ENCODE assay signal across 24 cellular contexts in the genomic region with DNA sequence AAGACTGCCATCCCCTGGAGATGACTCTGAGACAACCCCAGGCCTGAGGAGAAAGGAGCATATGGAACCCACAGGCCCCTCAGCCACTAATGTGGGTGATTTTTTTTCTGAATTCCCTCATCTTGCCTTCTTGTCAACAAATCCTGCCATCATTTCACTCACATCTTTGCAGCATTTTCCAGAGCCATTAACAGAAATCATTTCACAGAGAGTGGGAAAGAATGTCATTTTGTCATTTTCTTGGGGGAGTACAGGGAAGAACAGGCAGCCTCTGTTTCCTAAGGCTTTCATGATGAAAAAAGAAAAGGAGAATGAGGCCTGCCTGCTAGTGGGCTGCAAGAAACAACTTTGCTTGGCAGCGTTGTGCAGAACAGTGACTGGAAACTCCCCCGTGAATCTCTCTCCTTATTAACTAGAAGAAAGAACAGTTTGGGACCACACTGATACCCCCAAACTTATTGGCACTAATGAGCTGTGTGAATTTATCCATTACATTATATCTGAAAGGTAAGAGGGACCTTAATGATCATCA.
"Had no signal": no experiment of that assay in that cellular context is flagged by ENCODE, and none has a peak within 500 bp of the region (broad histone marks: within the 10 kb centered on the region; RNA-seq: fewer than 3 reads in every experiment).

No MANE protein-coding gene starts in this region.

- H3K36me3 ChIP-seq: ascending aorta, brain microvascular endothelial cell, esophagus muscularis mucosa, gastrocnemius medialis, WERI-Rb-1 had no signal

- H3K27ac ChIP-seq: ascending aorta, brain microvascular endothelial cell, esophagus muscularis mucosa, foreskin keratinocyte, gastrocnemius medialis, WERI-Rb-1 had no signal

- H3K4me3 ChIP-seq: ascending aorta, esophagus muscularis mucosa, gastrocnemius medialis had no signal

- H3K4me1 ChIP-seq: ascending aorta, esophagus muscularis mucosa, foreskin keratinocyte, gastrocnemius medialis had no signal

- H3K27me3 ChIP-seq: ascending aorta, brain microvascular endothelial cell, esophagus muscularis mucosa, gastrocnemius medialis had no signal

- DNase-seq: activated B cell treated with CpG ODN at 0.5 μM for 24 hours; activated CD4-positive, alpha-beta T cell treated with anti-CD3 and anti-CD28 coated beads for 48 hours; activated CD4-positive, alpha-beta T cell treated with anti-CD3 and anti-CD28 coated beads, Interleukin-2, amount 50 U/mL, for 1 hour; activated CD4-positive, alpha-beta T cell treated with anti-CD3 and anti-CD28 coated beads, Interleukin-2, amount 50 U/mL, for 48 hours; activated CD8-positive, alpha-beta memory T cell treated with anti-CD3 and anti-CD28 coated beads for 24 hours; activated CD8-positive, alpha-beta T cell treated with anti-CD3 and anti-CD28 coated beads for 36 hours; activated effector memory CD4-positive, alpha-beta T cell treated with anti-CD3 and anti-CD28 coated beads, Interleukin-2, amount 50 U/mL, for 16 hours; activated naive CD4-positive, alpha-beta T cell treated with anti-CD3 and anti-CD28 coated beads, Interleukin-2, amount 10 ng/mL, durations not matched to agents 7 days and 5 days; activated naive CD8-positive, alpha-beta T cell treated with anti-CD3 and anti-CD28 coated beads, Interleukin-2, amount 10 ng/mL, durations not matched to agents 7 days and 5 days; activated T-cell treated with anti-CD3 and anti-CD28 coated beads, Interleukin-2, amount 50 U/mL, for 4 hours; brain microvascular endothelial cell; cortex of kidney; dermis blood vessel endothelial cell; effector CD4-positive, alpha-beta T cell; effector memory CD8-positive, alpha-beta T cell; erythroblast; foreskin keratinocyte; gastrocnemius medialis; T-helper 1 cell; T-helper 17 cell; T1000; WERI-Rb-1 had no signal

- H3K9me3 ChIP-seq: ascending aorta, esophagus muscularis mucosa had no signal
